Comparison of ENCODE assay signal across 25 cellular contexts in genomic region chr17:80999224-81000088, GRCh38. TPM values are rescaled to one million over a fixed set of nuclear protein-coding genes. Genes with fewer than 3 reads are reported as not detected.
DNase-seq lines count a peak whose midpoint lies in the region; ATAC-seq and TF ChIP-seq lines count a peak whose summit lies in the region.
"Had no signal": no experiment of that assay in that cellular context is flagged by ENCODE, and none has a peak within 500 bp of the region (broad histone marks: within the 10 kb centered on the region; RNA-seq: fewer than 3 reads in every experiment).

No MANE protein-coding gene starts in this region.

- no peak overlapping the region for H2BK15ac ChIP-seq in neuronal stem cell (ENCODE audit: low read length)

- H2BK5ac ChIP-seq in neuronal stem cell (ENCODE audit: low read length): no peak overlapping the region

- ATAC-seq in HG03139 (IDR thresholded peaks at IDR 0.05; ENCODE audit: unreplicated experiment): no peak
- ATAC-seq: activated naive CD8-positive, alpha-beta T cell treated with anti-CD3 and anti-CD28 coated beads, Interleukin-2, amount 50 U/mL, for 24 hours; upper lobe of right lung had no signal

- H2AFZ ChIP-seq in neuronal stem cell (ENCODE audit: low read length): no peak overlapping the region

- DNase-seq in GM10248 (ENCODE audit: extremely low spot score): peak; percentile 18
- peak; percentile 24 for DNase-seq in GM20000 (ENCODE audit: low spot score)
- peak; percentile 12 for DNase-seq in epidermal melanocyte (ENCODE audit: insufficient read length, low spot score)
- DNase-seq in neuronal stem cell (ENCODE audit: low spot score): no peak
- no peak for DNase-seq in NCI-H2029 treated with DMSO at 0.1 percent for 48 hours (lab: John Stamatoyannopoulos, UW)
- DNase-seq in stimulated activated CD4-positive, alpha-beta T cell treated with anti-CD3 and anti-CD28 coated beads, Interleukin-1b, Interleukin-23, amount 100 ng/mL, for 48 hours: no peak
- DNase-seq: activated CD4-positive, CD25-positive, alpha-beta regulatory T cell; activated effector memory CD4-positive, alpha-beta T cell treated with anti-CD3 and anti-CD28 coated beads, Interleukin-2, amount 50 U/mL, for 16 hours; activated naive CD8-positive, alpha-beta T cell treated with anti-CD3 and anti-CD28 coated beads, Interleukin-2, amount 50 U/mL, for 24 hours; activated T-cell treated with anti-CD3 and anti-CD28 coated beads, Interleukin-2, amount 50 U/mL, for 24 hours; DMS79 treated with DMSO at 0.1 percent for 48 hours; GF-D8; heart right ventricle; NCI-H1436 treated with DMSO at 0.1 percent for 48 hours; NCI-H2107; NCI-H345; nephron progenitor cell; RPMI8226; stimulated activated naive CD4-positive, alpha-beta T cell treated with Interleukin-2 at 50 U/mL for 16 hours; upper lobe of right lung had no signal

- TF ChIP-seq CTCF in GM10248 (IDR thresholded peaks at IDR 0.05; ENCODE audit: control extremely low read depth, extremely low read depth, low read depth, missing control alignments) (no peak), GM20000 (IDR thresholded peaks at IDR 0.05; ENCODE audit: extremely low read depth, missing control alignments) (no peak)

- H3K36me3 ChIP-seq in neuronal stem cell (replicated peaks in 1 of 2; ENCODE audit: control insufficient read depth in 2 of 2, insufficient read depth in 2 of 2, low read length in 2 of 2): peaks cover 24 to 54% of the 10 kb centered on the region in 2 donors
- H3K36me3 ChIP-seq: ovary had no signal

- H3K9me3 ChIP-seq in neuronal stem cell (replicated peaks in 1 of 2; ENCODE audit: control insufficient read depth in 2 of 2, insufficient read depth in 1 of 2, low read depth in 1 of 2, low read length in 2 of 2): no peaks in the 10 kb centered on the region
- H3K9me3 ChIP-seq: HAP-1, heart right ventricle, ovary, suprapubic skin, upper lobe of right lung had no signal

- CTCF ChIA-PET in GM10248 (lab: Yijun Ruan, JAX): interaction anchor here (1.1 kb wide), 1 partner anchor 9 kb away, joined by 3 read pairs; no protein-coding TSS in a partner anchor

- POLR2A ChIA-PET in GM10248 (lab: Yijun Ruan, JAX): no interaction called here

- H3K27ac ChIP-seq in neuronal stem cell (replicated peaks; ENCODE audit: low read length): no peak overlapping the region
- H3K27ac ChIP-seq: C4-2B, heart right ventricle, ovary, suprapubic skin, upper lobe of right lung had no signal

- no peak overlapping the region for H3K18ac ChIP-seq in neuronal stem cell (ENCODE audit: low read length)

- no CpG with 5 or more reads among the region's 50 CpGs for WGBS in neuronal stem cell (ENCODE audit: extremely low coverage in 2 of 2, insufficient read length in 2 of 2, insufficient replicate concordance in 1 of 2), 2 donors

- H3K4me2 ChIP-seq in neuronal stem cell (ENCODE audit: insufficient read depth, low read length, poor library complexity, severe bottlenecking): no peak overlapping the region

- no peak overlapping the region for H3K4ac ChIP-seq in neuronal stem cell (ENCODE audit: low read length)

- H2AK5ac ChIP-seq in neuronal stem cell (ENCODE audit: low read depth, low read length): no peak overlapping the region

- H4K8ac ChIP-seq in neuronal stem cell (ENCODE audit: low read depth, low read length): peak overlapping the region; percentile 65

- no peak overlapping the region for H2BK12ac ChIP-seq in neuronal stem cell (ENCODE audit: low read length)

- H3K4me3 ChIP-seq in neuronal stem cell (ENCODE audit: low read length in 2 of 2): no peak overlapping the region
- H3K4me3 ChIP-seq: HAP-1, heart right ventricle, ovary, suprapubic skin, upper lobe of right lung had no signal

- H4K91ac ChIP-seq in neuronal stem cell (ENCODE audit: low read depth, low read length, poor library complexity): no peak overlapping the region

- peaks cover 3% of the 10 kb centered on the region for H3K79me1 ChIP-seq in neuronal stem cell (ENCODE audit: low read depth, low read length)

- H3K4me1 ChIP-seq in neuronal stem cell (ENCODE audit: control insufficient read depth in 2 of 2, insufficient read depth in 1 of 2, low read depth in 1 of 2, low read length in 2 of 2): peaks cover 4 to 7% of the 10 kb centered on the region in 2 donors

- H3K14ac ChIP-seq in neuronal stem cell (ENCODE audit: low read length): no peak overlapping the region

- H3K9ac ChIP-seq in neuronal stem cell (ENCODE audit: low read depth, low read length, poor library complexity): no peak overlapping the region

- H2BK120ac ChIP-seq in neuronal stem cell (ENCODE audit: low read depth, low read length): no peak overlapping the region

- H3K27me3 ChIP-seq in neuronal stem cell (ENCODE audit: control insufficient read depth in 3 of 3, insufficient read depth in 3 of 3, low read depth in 1 of 3, low read length in 3 of 3): peaks cover 0 to 4% (median 3%) of the 10 kb centered on the region in 3 experiments
- H3K27me3 ChIP-seq: ovary had no signal

- H3K23ac ChIP-seq in neuronal stem cell (ENCODE audit: low read depth, low read length, poor library complexity): peak overlapping the region; percentile 65

RNA-seq across cellular contexts. Expression of gene CHMP6, which starts 7.8 kb away (rescaled TPM):
- 14.3 TPM for polyA plus RNA-seq in neuronal stem cell (2013, experiment 1 of 2)
- polyA plus RNA-seq in neuronal stem cell (2013, experiment 2 of 2): 13.1 TPM

RNA-seq across cellular contexts. Expression of gene BAIAP2, which starts 35.5 kb away (rescaled TPM):
- polyA plus RNA-seq in neuronal stem cell (2013, experiment 1 of 2): 30.9 TPM
- 31.6 TPM for polyA plus RNA-seq in neuronal stem cell (2013, experiment 2 of 2)

Comparison
In these comparisons a context has a peak if more than half of its experiments do, and no peak if none do; other contexts are left out.
1. DNase-seq: peak in GM10248 (single experiment), GM20000 (single experiment) and epidermal melanocyte (single experiment); none in neuronal stem cell (single experiment), NCI-H2029 treated with DMSO at 0.1 percent for 48 hours (single experiment) and stimulated activated CD4-positive, alpha-beta T cell treated with anti-CD3 and anti-CD28 coated beads, Interleukin-1b, Interleukin-23, amount 100 ng/mL, for 48 hours (single experiment).